ENCODE assay signal across 15 cellular contexts in the genomic region with DNA sequence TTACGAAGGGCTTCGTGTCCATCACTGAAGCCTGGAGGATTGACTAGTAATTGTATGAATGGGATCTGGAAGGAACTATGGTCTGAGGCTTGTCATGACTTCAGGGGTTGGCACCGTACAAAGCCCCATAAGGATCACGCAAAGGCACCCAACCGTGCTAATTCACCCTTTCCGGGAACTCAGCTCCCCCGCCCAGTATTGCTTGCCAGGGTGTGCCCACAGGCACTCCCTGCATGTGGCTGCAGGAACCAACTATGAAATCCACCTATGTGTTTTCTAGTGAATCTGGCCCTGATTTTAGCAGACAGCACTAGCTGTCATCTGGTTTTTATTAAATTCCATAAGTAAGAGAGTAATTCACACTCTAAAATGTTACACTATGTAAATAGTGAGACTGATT.
DNase-seq lines count a peak whose midpoint lies in the region; TF ChIP-seq lines count a peak whose summit lies in the region.
"Had no signal": no experiment of that assay in that cellular context is flagged by ENCODE, and none has a peak within 500 bp of the region (broad histone marks: within the 10 kb centered on the region; RNA-seq: fewer than 3 reads in every experiment).

No MANE protein-coding gene starts in this region.

- no peaks in the 10 kb centered on the region for H3K27me3 ChIP-seq in right atrium auricular region

- no peak overlapping the region for H3K4me3 ChIP-seq in AG10803 (ENCODE audit: low read length)
- peak overlapping the region; percentile 50 for H3K4me3 ChIP-seq in SK-N-MC
- no peak overlapping the region for H3K4me3 ChIP-seq in right atrium auricular region
- H3K4me3 ChIP-seq: lung had no signal

- no peak for TF ChIP-seq CTCF in AG10803 (conservative IDR thresholded peaks at IDR 0.05; ENCODE audit: low read length)
- TF ChIP-seq CTCF in right atrium auricular region (IDR thresholded peaks at IDR 0.05) = no peak

- no peak overlapping the region for H3K9ac ChIP-seq in SK-N-MC (ENCODE audit: insufficient read length)

- H3K36me3 ChIP-seq in SK-N-MC (ENCODE audit: insufficient read depth, low read length) = no peaks in the 10 kb centered on the region
- H3K36me3 ChIP-seq in right atrium auricular region = no peaks in the 10 kb centered on the region

- no peak for TF ChIP-seq EP300 in Ishikawa (IDR thresholded peaks at IDR 0.05; ENCODE audit: borderline replicate concordance)

- no peak for TF ChIP-seq RAD21 in Ishikawa (IDR thresholded peaks at IDR 0.05; ENCODE audit: low read depth)

- no peaks in the 10 kb centered on the region for H3K4me1 ChIP-seq in right atrium auricular region

- H3K27ac ChIP-seq in SK-N-MC = peak overlapping the region; percentile 29; the same call in 1 of the 2 replicates
- no peak overlapping the region for H3K27ac ChIP-seq in right atrium auricular region

- H3K9me3 ChIP-seq in SK-N-MC (ENCODE audit: low read depth, low read length) = no peaks in the 10 kb centered on the region
- H3K9me3 ChIP-seq in right atrium auricular region = no peaks in the 10 kb centered on the region

- DNase-seq in AG10803 (ENCODE audit: low read depth) = peak; percentile 38
- peak; percentile 74 for DNase-seq in SK-N-MC (ENCODE audit: low read depth, low spot score)
- DNase-seq in foreskin melanocyte = peak; percentile 12
- no peak for DNase-seq in inferior parietal cortex (ENCODE audit: extremely low spot score)
- DNase-seq in activated CD4-positive, alpha-beta T cell treated with anti-CD3 and anti-CD28 coated beads for 4 hours = no peak
- DNase-seq in right atrium auricular region (ENCODE audit: low spot score) = no peak
- DNase-seq in NCI-H146 treated with DMSO at 0.1 percent for 48 hours (lab: John Stamatoyannopoulos, UW; ENCODE audit: unreplicated experiment) = no peak
- DNase-seq: activated CD8-positive, alpha-beta memory T cell treated with anti-CD3 and anti-CD28 coated beads, Interleukin-2, amount 50 U/mL, for 4 hours; activated naive CD4-positive, alpha-beta T cell treated with anti-CD3 and anti-CD28 coated beads for 36 hours; KG1; NCI-H1436; NCI-H524 treated with DMSO at 0.1 percent for 48 hours; nephron progenitor cell had no signal

TF ChIP-seq in Ishikawa, 13 proteins besides CTCF, POLR2A, EP300 and RAD21:
- TF ChIP-seq TCF12 (IDR thresholded peaks at IDR 0.05; ENCODE audit: low read depth) = peak; percentile 21; the same call in 1 of the 2 replicates
- TF ChIP-seq ZBTB7A (IDR thresholded peaks at IDR 0.05; ENCODE audit: low read depth) = no peak
- TF ChIP-seq NFIC (IDR thresholded peaks at IDR 0.05) = peak; percentile 58

Comparison
In these comparisons a context has a peak if more than half of its experiments do, and no peak if none do; other contexts are left out.
1. DNase-seq: peak in AG10803 (single experiment), SK-N-MC (single experiment) and foreskin melanocyte (single experiment); none in inferior parietal cortex (single experiment), activated CD4-positive, alpha-beta T cell treated with anti-CD3 and anti-CD28 coated beads for 4 hours (0 of 2), right atrium auricular region (single experiment) and NCI-H146 treated with DMSO at 0.1 percent for 48 hours (single experiment).